Comparison of ENCODE assay signal across 8 cellular contexts in genomic region chr5:58759745-58760144, GRCh38.
DNase-seq lines count a peak whose midpoint lies in the region; ATAC-seq, FAIRE-seq and TF ChIP-seq lines count a peak whose summit lies in the region.

No MANE protein-coding gene starts in this region.

- H3K9me3 Mint-ChIP-seq in CD14-positive monocyte: peaks cover 0 to 2% (median 0%) of the 10 kb centered on the region in 7 donors
- H3K9me3 Mint-ChIP-seq in activated T-helper 1 cell treated with anti-CD3 and anti-CD28 coated beads, Interleukin-12 subunit alpha, Interleukin-12 subunit beta, Interleukin-2, Interleukin-4 antibody, amounts not matched to agents 30 ng/mL and 10 ng/mL and 1 ng/mL, durations not matched to agents 14 hours and 24 hours and 36 hours: no peaks in the 10 kb centered on the region
- no peaks in the 10 kb centered on the region for H3K9me3 Mint-ChIP-seq in memory B cell

- POLR2A ChIA-PET in HEK293T (lab: Yijun Ruan, JAX): no interaction called here

- TF ChIP-seq CTCF in CD14-positive monocyte (IDR thresholded peaks at IDR 0.05): no peak

- no peaks in the 10 kb centered on the region for H3K36me3 Mint-ChIP-seq in CD14-positive monocyte
- no peaks in the 10 kb centered on the region for H3K36me3 Mint-ChIP-seq in activated T-helper 1 cell treated with anti-CD3 and anti-CD28 coated beads, Interleukin-12 subunit alpha, Interleukin-12 subunit beta, Interleukin-2, Interleukin-4 antibody, amounts not matched to agents 30 ng/mL and 10 ng/mL and 1 ng/mL, durations not matched to agents 14 hours and 24 hours and 36 hours (ENCODE audit: low read depth)
- H3K36me3 Mint-ChIP-seq in memory B cell: no peaks in the 10 kb centered on the region

- intact Hi-C loops in CD14-positive monocyte (cut with micrococcal nuclease): no loop called here
- intact Hi-C loops in activated T-helper 1 cell treated with anti-CD3 and anti-CD28 coated beads, Interleukin-12 subunit alpha, Interleukin-12 subunit beta, Interleukin-2, Interleukin-4 antibody, amounts not matched to agents 30 ng/mL and 10 ng/mL and 1 ng/mL, durations not matched to agents 14 hours and 24 hours and 36 hours (cut with micrococcal nuclease): no loop called here
- intact Hi-C loops in posterior vena cava (cut with DNase I): no loop called here

- H3K4me1 Mint-ChIP-seq in CD14-positive monocyte (peaks cover 19% of the 10 kb centered on the region), memory B cell (peaks cover 27% of the 10 kb centered on the region)
- H3K4me1 Mint-ChIP-seq in activated T-helper 1 cell treated with anti-CD3 and anti-CD28 coated beads, Interleukin-12 subunit alpha, Interleukin-12 subunit beta, Interleukin-2, Interleukin-4 antibody, amounts not matched to agents 30 ng/mL and 10 ng/mL and 1 ng/mL, durations not matched to agents 14 hours and 24 hours and 36 hours (ENCODE audit: low read depth): peaks cover 23% of the 10 kb centered on the region

- H3K4me3 Mint-ChIP-seq in CD14-positive monocyte (peak overlapping the region; percentile 64 to 87), memory B cell (peak overlapping the region; percentile 83)
- peak overlapping the region; percentile 74 for H3K4me3 Mint-ChIP-seq in activated T-helper 1 cell treated with anti-CD3 and anti-CD28 coated beads, Interleukin-12 subunit alpha, Interleukin-12 subunit beta, Interleukin-2, Interleukin-4 antibody, amounts not matched to agents 30 ng/mL and 10 ng/mL and 1 ng/mL, durations not matched to agents 14 hours and 24 hours and 36 hours

- peak overlapping the region; percentile 66 to 90 (median 88) for H3K27ac Mint-ChIP-seq in CD14-positive monocyte
- H3K27ac Mint-ChIP-seq in activated T-helper 1 cell treated with anti-CD3 and anti-CD28 coated beads, Interleukin-12 subunit alpha, Interleukin-12 subunit beta, Interleukin-2, Interleukin-4 antibody, amounts not matched to agents 30 ng/mL and 10 ng/mL and 1 ng/mL, durations not matched to agents 14 hours and 24 hours and 36 hours: peak overlapping the region; percentile 56
- H3K27ac Mint-ChIP-seq in memory B cell: peak overlapping the region; percentile 90

- DNase-seq in CD14-positive monocyte (ENCODE audit: low spot score): no peak
- DNase-seq in activated T-helper 1 cell treated with anti-CD3 and anti-CD28 coated beads, Interleukin-12 subunit alpha, Interleukin-12 subunit beta, Interleukin-2, Interleukin-4 antibody, amounts not matched to agents 30 ng/mL and 10 ng/mL and 1 ng/mL, durations not matched to agents 14 hours and 24 hours and 36 hours (ENCODE audit: low spot score): no peak
- DNase-seq in memory B cell (ENCODE audit: low spot score in 2 of 2): no peak
- DNase-seq in urothelium cell line (ENCODE audit: low spot score): no peak
- no peak for DNase-seq in posterior vena cava (ENCODE audit: low spot score)
- DNase-seq in HEK293T (ENCODE audit: extremely low spot score): no peak

- CTCF ChIA-PET in HEK293T (lab: Yijun Ruan, JAX): no interaction called here

- FAIRE-seq in urothelium cell line (lab: Jason Lieb, UNC): no peak

- H3K27me3 Mint-ChIP-seq in CD14-positive monocyte (ENCODE audit: low read depth in 3 of 3) (peaks cover 0 to 1% (median 0%) of the 10 kb centered on the region in 3 donors), memory B cell (no peaks in the 10 kb centered on the region)
- H3K27me3 Mint-ChIP-seq in activated T-helper 1 cell treated with anti-CD3 and anti-CD28 coated beads, Interleukin-12 subunit alpha, Interleukin-12 subunit beta, Interleukin-2, Interleukin-4 antibody, amounts not matched to agents 30 ng/mL and 10 ng/mL and 1 ng/mL, durations not matched to agents 14 hours and 24 hours and 36 hours (ENCODE audit: insufficient read depth): no peaks in the 10 kb centered on the region

- ATAC-seq in GM19438 (IDR thresholded peaks at IDR 0.05; ENCODE audit: low read depth, unreplicated experiment): peak; percentile 96
- peak; percentile 88 for ATAC-seq in HG03442 (IDR thresholded peaks at IDR 0.05; ENCODE audit: unreplicated experiment)
- peak; percentile 75 for ATAC-seq in memory B cell (ENCODE audit: low read depth)

TF ChIP-seq in HEK293T, 16 proteins besides CTCF, POLR2A, EP300 and RAD21:
- no peak for TF ChIP-seq LEF1 (IDR thresholded peaks at IDR 0.05; ENCODE audit: borderline replicate concordance)
- no peak for TF ChIP-seq SP1 (IDR thresholded peaks at IDR 0.05)
- TF ChIP-seq FOXA1 (IDR thresholded peaks at IDR 0.05): no peak
- TF ChIP-seq FOXM1 (IDR thresholded peaks at IDR 0.05; ENCODE audit: borderline replicate concordance): no peak
- no peak for TF ChIP-seq NFRKB (IDR thresholded peaks at IDR 0.05)
- TF ChIP-seq BHLHE40 (IDR thresholded peaks at IDR 0.05; ENCODE audit: borderline replicate concordance): no peak
- TF ChIP-seq ZNF384 (IDR thresholded peaks at IDR 0.05): no peak
- TF ChIP-seq ARNT (IDR thresholded peaks at IDR 0.05): no peak
- no peak for TF ChIP-seq HDGF (IDR thresholded peaks at IDR 0.05; ENCODE audit: borderline replicate concordance)
- no peak for TF ChIP-seq FOXK2 (IDR thresholded peaks at IDR 0.05)
- no peak for TF ChIP-seq L3MBTL2 (conservative IDR thresholded peaks at IDR 0.05)
- no peak for TF ChIP-seq ELF4 (IDR thresholded peaks at IDR 0.05)
- no peak for TF ChIP-seq CTBP1 (IDR thresholded peaks at IDR 0.05; ENCODE audit: borderline replicate concordance)
- no peak for TF ChIP-seq TARDBP (IDR thresholded peaks at IDR 0.05)
- no peak for TF ChIP-seq SUZ12 (IDR thresholded peaks at IDR 0.05)
- TF ChIP-seq PKNOX1 (IDR thresholded peaks at IDR 0.05): no peak
